Comparison of ENCODE assay signal across 8 cellular contexts in genomic region chr1:50348449-50349241, GRCh38.
DNase-seq lines count a peak whose midpoint lies in the region; ATAC-seq, FAIRE-seq and TF ChIP-seq lines count a peak whose summit lies in the region.

No MANE protein-coding gene starts in this region.

- no peak for FAIRE-seq in D721Med (lab: Jason Lieb, UNC)

- no peak overlapping the region for H3K27ac Mint-ChIP-seq in stimulated activated effector memory CD8-positive, alpha-beta T cell treated with anti-CD3 and anti-CD28 coated beads, Interleukin-12 subunit alpha, Interleukin-12 subunit beta, amount 100 ng/mL, for 72 hours

- H3K4me2 ChIP-seq in MM.1S (ENCODE audit: low read depth, low read length), result no peak overlapping the region

- DNase-seq in D721Med (ENCODE audit: insufficient read length, low spot score) (peak; percentile 71), MM.1S (peak; percentile 65), cardiac fibroblast (ENCODE audit: low read depth in 2 of 2) (peak; percentile 86 to 87), kidney tubule cell (ENCODE audit: low spot score) (peak; percentile 79), OCI-M2 (lab: John Stamatoyannopoulos, UW; ENCODE audit: unreplicated experiment) (no peak)
- DNase-seq in stimulated activated effector memory CD8-positive, alpha-beta T cell treated with anti-CD3 and anti-CD28 coated beads, Interleukin-12 subunit alpha, Interleukin-12 subunit beta, amount 100 ng/mL, for 72 hours (ENCODE audit: low spot score in 2 of 2), result peak; percentile 33 to 68

- H3K36me3 ChIP-seq in MM.1S (replicated peaks; ENCODE audit: insufficient read depth, low read length), result no peaks in the 10 kb centered on the region

- no peaks in the 10 kb centered on the region for H3K9me2 ChIP-seq in MM.1S (replicated peaks; ENCODE audit: insufficient read depth, low read length)

- H3K4me1 ChIP-seq in MM.1S (ENCODE audit: low read length), result no peaks in the 10 kb centered on the region

- H3K4me3 ChIP-seq in MM.1S (ENCODE audit: low read length) (no peak overlapping the region), cardiac fibroblast (replicated peaks in 1 of 2; ENCODE audit: low read depth in 2 of 2, low read length in 2 of 2) (no peak overlapping the region)

- peak; percentile 85 for ATAC-seq in GM19395 (IDR thresholded peaks at IDR 0.05; ENCODE audit: unreplicated experiment)
- ATAC-seq in SK-N-SH treated with all-trans-retinoic acid at 6 μM for 48 hours, result peak; percentile 91
- peak; percentile 62 for ATAC-seq in stimulated activated effector memory CD8-positive, alpha-beta T cell treated with anti-CD3 and anti-CD28 coated beads, Interleukin-12 subunit alpha, Interleukin-12 subunit beta, amount 100 ng/mL, for 72 hours

- no peaks in the 10 kb centered on the region for H3K79me2 ChIP-seq in MM.1S (ENCODE audit: low read length)

- no peaks in the 10 kb centered on the region for H3K9me3 Mint-ChIP-seq in stimulated activated effector memory CD8-positive, alpha-beta T cell treated with anti-CD3 and anti-CD28 coated beads, Interleukin-12 subunit alpha, Interleukin-12 subunit beta, amount 100 ng/mL, for 72 hours

- H3F3A ChIP-seq in MM.1S (ENCODE audit: insufficient read depth, low read length), result no peaks in the 10 kb centered on the region

- H3K9ac ChIP-seq in MM.1S (ENCODE audit: low read length), result no peak overlapping the region

- no peak overlapping the region; the same call in 1 of the 2 replicates for H2AFZ ChIP-seq in MM.1S (ENCODE audit: low read length)

- H3K27ac ChIP-seq in MM.1S (ENCODE audit: low read length), result no peak overlapping the region

- H3K4me3 Mint-ChIP-seq in stimulated activated effector memory CD8-positive, alpha-beta T cell treated with anti-CD3 and anti-CD28 coated beads, Interleukin-12 subunit alpha, Interleukin-12 subunit beta, amount 100 ng/mL, for 72 hours, result no peak overlapping the region

- no peaks in the 10 kb centered on the region for H3K27me3 ChIP-seq in MM.1S (replicated peaks; ENCODE audit: insufficient read depth, low read length)

- no peaks in the 10 kb centered on the region for H3K9me3 ChIP-seq in MM.1S (replicated peaks; ENCODE audit: insufficient read depth, low read length)

- peak; percentile 79 for TF ChIP-seq CTCF in D721Med (IDR thresholded peaks at IDR 0.05; ENCODE audit: insufficient read depth, missing control alignments)
- peak; percentile 83 for TF ChIP-seq CTCF in MM.1S (IDR thresholded peaks at IDR 0.05; ENCODE audit: low read length)
- peak; percentile 79 for TF ChIP-seq CTCF in cardiac fibroblast (IDR thresholded peaks at IDR 0.05; ENCODE audit: low read depth, low read length)

- H3K36me3 Mint-ChIP-seq in stimulated activated effector memory CD8-positive, alpha-beta T cell treated with anti-CD3 and anti-CD28 coated beads, Interleukin-12 subunit alpha, Interleukin-12 subunit beta, amount 100 ng/mL, for 72 hours, result no peaks in the 10 kb centered on the region

- H4K20me1 ChIP-seq in MM.1S (ENCODE audit: insufficient read depth, low read length), result no peaks in the 10 kb centered on the region

- H3K4me1 Mint-ChIP-seq in stimulated activated effector memory CD8-positive, alpha-beta T cell treated with anti-CD3 and anti-CD28 coated beads, Interleukin-12 subunit alpha, Interleukin-12 subunit beta, amount 100 ng/mL, for 72 hours, result no peaks in the 10 kb centered on the region

TF ChIP-seq in SK-N-SH treated with all-trans-retinoic acid at 6 μM for 48 hours, 23 proteins besides CTCF, POLR2A, EP300 and RAD21:
- TF ChIP-seq ZC3H10 (CRISPR knock-in tag; IDR thresholded peaks at IDR 0.05) (no peak), ARNTL (CRISPR knock-in tag; IDR thresholded peaks at IDR 0.05; ENCODE audit: borderline replicate concordance, low read depth) (no peak), TSHZ2 (CRISPR knock-in tag; IDR thresholded peaks at IDR 0.05) (no peak), ISL1 (CRISPR knock-in tag; IDR thresholded peaks at IDR 0.05) (no peak), PPARA (CRISPR knock-in tag; IDR thresholded peaks at IDR 0.05; ENCODE audit: borderline replicate concordance) (no peak), BACH2 (CRISPR knock-in tag; IDR thresholded peaks at IDR 0.05; ENCODE audit: borderline replicate concordance) (no peak), ESRRG (CRISPR knock-in tag; IDR thresholded peaks at IDR 0.05) (no peak), ZNF565 (CRISPR knock-in tag; conservative IDR thresholded peaks at IDR 0.05; ENCODE audit: low read depth) (no peak), ZNF8 (CRISPR knock-in tag; IDR thresholded peaks at IDR 0.05) (no peak), ZFP3 (CRISPR knock-in tag; IDR thresholded peaks at IDR 0.05) (no peak), RARB (CRISPR knock-in tag; IDR thresholded peaks at IDR 0.05) (no peak), OSR1 (CRISPR knock-in tag; IDR thresholded peaks at IDR 0.05) (no peak), CSDC2 (CRISPR knock-in tag; IDR thresholded peaks at IDR 0.05) (no peak)
- TF ChIP-seq, protein P1, sequence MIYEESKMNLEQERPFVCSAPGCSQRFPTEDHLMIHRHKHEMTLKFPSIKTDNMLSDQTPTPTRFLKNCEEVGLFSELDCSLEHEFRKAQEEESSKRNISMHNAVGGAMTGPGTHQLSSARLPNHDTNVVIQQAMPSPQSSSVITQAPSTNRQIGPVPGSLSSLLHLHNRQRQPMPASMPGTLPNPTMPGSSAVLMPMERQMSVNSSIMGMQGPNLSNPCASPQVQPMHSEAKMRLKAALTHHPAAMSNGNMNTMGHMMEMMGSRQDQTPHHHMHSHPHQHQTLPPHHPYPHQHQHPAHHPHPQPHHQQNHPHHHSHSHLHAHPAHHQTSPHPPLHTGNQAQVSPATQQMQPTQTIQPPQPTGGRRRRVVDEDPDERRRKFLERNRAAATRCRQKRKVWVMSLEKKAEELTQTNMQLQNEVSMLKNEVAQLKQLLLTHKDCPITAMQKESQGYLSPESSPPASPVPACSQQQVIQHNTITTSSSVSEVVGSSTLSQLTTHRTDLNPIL (CRISPR knock-in tag; IDR thresholded peaks at IDR 0.05; ENCODE audit: low read depth), result no peak
- TF ChIP-seq, protein P2, sequence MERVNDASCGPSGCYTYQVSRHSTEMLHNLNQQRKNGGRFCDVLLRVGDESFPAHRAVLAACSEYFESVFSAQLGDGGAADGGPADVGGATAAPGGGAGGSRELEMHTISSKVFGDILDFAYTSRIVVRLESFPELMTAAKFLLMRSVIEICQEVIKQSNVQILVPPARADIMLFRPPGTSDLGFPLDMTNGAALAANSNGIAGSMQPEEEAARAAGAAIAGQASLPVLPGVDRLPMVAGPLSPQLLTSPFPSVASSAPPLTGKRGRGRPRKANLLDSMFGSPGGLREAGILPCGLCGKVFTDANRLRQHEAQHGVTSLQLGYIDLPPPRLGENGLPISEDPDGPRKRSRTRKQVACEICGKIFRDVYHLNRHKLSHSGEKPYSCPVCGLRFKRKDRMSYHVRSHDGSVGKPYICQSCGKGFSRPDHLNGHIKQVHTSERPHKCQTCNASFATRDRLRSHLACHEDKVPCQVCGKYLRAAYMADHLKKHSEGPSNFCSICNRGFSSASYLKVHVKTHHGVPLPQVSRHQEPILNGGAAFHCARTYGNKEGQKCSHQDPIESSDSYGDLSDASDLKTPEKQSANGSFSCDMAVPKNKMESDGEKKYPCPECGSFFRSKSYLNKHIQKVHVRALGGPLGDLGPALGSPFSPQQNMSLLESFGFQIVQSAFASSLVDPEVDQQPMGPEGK (CRISPR knock-in tag; IDR thresholded peaks at IDR 0.05; ENCODE audit: borderline replicate concordance), result no peak
